ENCODE assay signal across 8 cellular contexts in genomic region chr2:28356095-28356911, GRCh38. TPM values are rescaled to one million over a fixed set of nuclear protein-coding genes. Genes with fewer than 3 reads are reported as not detected.
DNase-seq lines count a peak whose midpoint lies in the region; ATAC-seq, FAIRE-seq and TF ChIP-seq lines count a peak whose summit lies in the region.

No MANE protein-coding gene starts in this region.

- H4K20me1 ChIP-seq in keratinocyte (ENCODE audit: control insufficient read depth, extremely low read depth, insufficient read depth, low read length): no peaks in the 10 kb centered on the region

- no peak overlapping the region for H3K9ac ChIP-seq in keratinocyte (ENCODE audit: control insufficient read depth, extremely low read depth, insufficient read depth, low read length)

- H3K27me3 ChIP-seq in breast epithelium (no peaks in the 10 kb centered on the region), keratinocyte (ENCODE audit: control insufficient read depth, extremely low read depth, insufficient read depth, low read length) (no peaks in the 10 kb centered on the region), small intestine (ENCODE audit: control insufficient read depth in 2 of 2, insufficient read depth in 2 of 2, low read length in 2 of 2) (no peaks in the 10 kb centered on the region)

- dilution Hi-C loops in keratinocyte (cut with MboI; ENCODE audit: extremely low pct_ligation_motif_present, low sequenced_read_pairs): no loop called here

- DNase-seq in DMS153 treated with DMSO at 0.1 percent for 48 hours (lab: John Stamatoyannopoulos, UW; ENCODE audit: unreplicated experiment) (peak; percentile 53), NCI-H2029 treated with DMSO at 0.1 percent for 48 hours (lab: John Stamatoyannopoulos, UW) (peak; percentile 14), breast epithelium (ENCODE audit: low spot score in 2 of 2) (peak; percentile 67 to 79), keratinocyte (ENCODE audit: low read depth, low spot score) (peak; percentile 11), small intestine (peak; percentile 88), SKM-1 treated with dmso at 0.1 percent for 144 hours (lab: John Stamatoyannopoulos, UW; ENCODE audit: unreplicated experiment) (no peak)

- TF ChIP-seq CTCF in breast epithelium (IDR thresholded peaks at IDR 0.05) (no peak), keratinocyte (optimal IDR thresholded peaks at IDR 0.05 in 1 of 3, IDR thresholded peaks at IDR 0.05 in 1 of 3, conservative IDR thresholded peaks at IDR 0.05 in 1 of 3; ENCODE audit: extremely low read depth in 1 of 3, insufficient read depth in 2 of 3, low read length in 3 of 3) (no peak)

- no peaks in the 10 kb centered on the region for H3K9me3 ChIP-seq in breast epithelium
- H3K9me3 ChIP-seq in keratinocyte (ENCODE audit: control insufficient read depth, low read depth, low read length): no peaks in the 10 kb centered on the region
- no peaks in the 10 kb centered on the region for H3K9me3 ChIP-seq in small intestine (ENCODE audit: control insufficient read depth, low read depth)

- ATAC-seq in HG03571 (IDR thresholded peaks at IDR 0.05; ENCODE audit: unreplicated experiment): no peak
- ATAC-seq in GM21717 (IDR thresholded peaks at IDR 0.05; ENCODE audit: unreplicated experiment): no peak

- H3K4me1 ChIP-seq in breast epithelium: peaks cover 6 to 7% of the 10 kb centered on the region in 2 donors
- H3K4me1 ChIP-seq in keratinocyte (ENCODE audit: control insufficient read depth, extremely low read depth, insufficient read depth, low read length): peaks cover 7% of the 10 kb centered on the region
- H3K4me1 ChIP-seq in small intestine (ENCODE audit: control insufficient read depth in 2 of 2, insufficient read depth in 1 of 2, low read depth in 1 of 2, low read length in 1 of 2): peaks cover 6 to 10% of the 10 kb centered on the region in 2 donors

- FAIRE-seq in keratinocyte (lab: Jason Lieb, UNC): no peak
- no peak for FAIRE-seq in small intestine (lab: Jason Lieb, UNC)

- H3K4me2 ChIP-seq in keratinocyte (ENCODE audit: control insufficient read depth, extremely low read depth, insufficient read depth, low read depth, low read length): no peak overlapping the region

- H3K27ac ChIP-seq in breast epithelium (peak overlapping the region; percentile 70 to 86), keratinocyte (ENCODE audit: control insufficient read depth, insufficient read depth, low read length) (no peak overlapping the region), small intestine (ENCODE audit: low read depth in 1 of 2, low read length in 1 of 2) (peak overlapping the region; percentile 1 to 77)

- 20 to 40% (median 30%) methylated on average over 16 to 17 of the region's 17 CpGs for WGBS in small intestine, 3 donors

- H3K79me2 ChIP-seq in keratinocyte (ENCODE audit: control insufficient read depth, insufficient read depth, low read length): no peaks in the 10 kb centered on the region

- TF ChIP-seq POLR2A in breast epithelium (IDR thresholded peaks at IDR 0.05): no peak

- no peaks in the 10 kb centered on the region for H3K9me1 ChIP-seq in keratinocyte (ENCODE audit: control insufficient read depth, extremely low read depth, insufficient read depth, low read length)

- no peaks in the 10 kb centered on the region for H3K36me3 ChIP-seq in breast epithelium
- H3K36me3 ChIP-seq in keratinocyte (ENCODE audit: control insufficient read depth in 2 of 2, extremely low read depth in 1 of 2, insufficient read depth in 2 of 2, low read length in 2 of 2): no peaks in the 10 kb centered on the region
- no peaks in the 10 kb centered on the region for H3K36me3 ChIP-seq in small intestine (ENCODE audit: control insufficient read depth in 2 of 2, insufficient read depth in 2 of 2, low read length in 2 of 2)

- intact Hi-C loops in breast epithelium (cut with DNase I; ENCODE audit: low total_unique reads): loop anchor here (1.0 kb wide), 1 partner anchor 46 kb away; no protein-coding TSS in a partner anchor

- peak overlapping the region; percentile 86 for H2AFZ ChIP-seq in keratinocyte (ENCODE audit: control insufficient read depth, low read length)

- H3K4me3 ChIP-seq in breast epithelium (peak overlapping the region in 1 of 3 donors; percentile 14), keratinocyte (ENCODE audit: control insufficient read depth in 2 of 3, extremely low read depth in 1 of 3, insufficient read depth in 2 of 3, low read depth in 1 of 3, low read length in 3 of 3) (no peak overlapping the region), small intestine (ENCODE audit: low read depth in 1 of 2, low read length in 2 of 2) (no peak overlapping the region)

RNA-seq across cellular contexts. Expression of gene FOSL2, which starts 36.4 kb away (rescaled TPM):
- total RNA-seq in breast epithelium: 100 to 1,000 TPM; 106 to 116 (median 116) TPM
- polyA plus RNA-seq in keratinocyte (20.4 to 32.7 TPM (median 24.1 TPM) in 3 replicates), small intestine (10 to 100 TPM; 29.2 to 41.4 (median 40.0) TPM)
- polyA plus RNA-seq in keratinocyte (2011; ENCODE audit: low read depth): 34.5 TPM
- polyA plus RNA-seq in keratinocyte (2011; cell fraction: cytosol; rRNA removed): 20.3 and 23.5 TPM in 2 replicates
- polyA plus RNA-seq in keratinocyte (2011; cell fraction: nucleus; rRNA removed): 65.4 and 67.8 TPM in 2 replicates
- 24.4 and 59.1 TPM in 2 replicates for polyA plus RNA-seq in keratinocyte (2012; ENCODE audit: low replicate concordance)
- 40.4 to 67.6 TPM (median 60.8 TPM) in 3 replicates for polyA minus RNA-seq in keratinocyte
- polyA minus RNA-seq in keratinocyte (2011; cell fraction: cytosol; rRNA and poly(A)+ RNA removed): 47.8 TPM
- polyA minus RNA-seq in keratinocyte (2011; cell fraction: nucleus; rRNA and poly(A)+ RNA removed): 63.4 and 86.1 TPM in 2 replicates
